ENCODE assay signal across 10 cellular contexts in genomic region chr2:197869501-197870111, GRCh38.
DNase-seq lines count a peak whose midpoint lies in the region; ATAC-seq and TF ChIP-seq lines count a peak whose summit lies in the region.
"Had no signal": no experiment of that assay in that cellular context is flagged by ENCODE, and none has a peak within 500 bp of the region (broad histone marks: within the 10 kb centered on the region; RNA-seq: fewer than 3 reads in every experiment).

No MANE protein-coding gene starts in this region.

- H3K4me3 ChIP-seq in GM23338 (no peak overlapping the region), SK-N-MC (no peak overlapping the region; the same call in 1 of the 2 replicates), uterus (no peak overlapping the region)
- H3K4me3 ChIP-seq in naive thymus-derived CD4-positive, alpha-beta T cell (ENCODE audit: low read length), result no peak overlapping the region
- H3K4me3 ChIP-seq: adrenal gland had no signal

- H3K27ac ChIP-seq in GM23338 (ENCODE audit: low read depth), result no peak overlapping the region
- 0 out of 2 replicates have a peak overlapping the region, but pooled peaks have one; percentile 22 for H3K27ac ChIP-seq in SK-N-MC
- peak overlapping the region; percentile 75 for H3K27ac ChIP-seq in naive thymus-derived CD4-positive, alpha-beta T cell (ENCODE audit: low read depth, low read length)
- no peak overlapping the region for H3K27ac ChIP-seq in uterus
- H3K27ac ChIP-seq: adrenal gland had no signal

- intact Hi-C loops in naive thymus-derived CD4-positive, alpha-beta T cell (cut with micrococcal nuclease), result loop anchor here (1.0 to 10.0 kb wide), 11 partner anchors 8 to 435 kb away; partner anchors contain the start of genes MARS2 (in 2 of the 2), PLCL1 (in 1 of the 2) and SF3B1 (in 1 of the 2)
- intact Hi-C loops in uterus (cut with DNase I; ENCODE audit: low total_unique reads), result no loop called here

- H3K4me1 ChIP-seq in GM23338 (ENCODE audit: insufficient read depth), result peaks cover 11% of the 10 kb centered on the region; the same call in 1 of the 2 replicates
- peaks cover 0 to 52% of the 10 kb centered on the region in 2 donors for H3K4me1 ChIP-seq in naive thymus-derived CD4-positive, alpha-beta T cell (ENCODE audit: control insufficient read depth in 2 of 2, insufficient read depth in 2 of 2, low read length in 2 of 2)
- H3K4me1 ChIP-seq in uterus, result no peaks in the 10 kb centered on the region
- H3K4me1 ChIP-seq: adrenal gland had no signal

- no peaks in the 10 kb centered on the region for H3K79me2 ChIP-seq in GM23338 (replicated peaks; ENCODE audit: insufficient read depth)

- H3K36me3 Mint-ChIP-seq in GM23338 (ENCODE audit: low read depth), result no peaks in the 10 kb centered on the region
- no peaks in the 10 kb centered on the region for H3K36me3 Mint-ChIP-seq in activated naive CD8-positive, alpha-beta T cell treated with anti-CD3 and anti-CD28 coated beads for 36 hours
- peaks cover 0 to 3% (median 0%) of the 10 kb centered on the region in 5 donors for H3K36me3 Mint-ChIP-seq in naive thymus-derived CD4-positive, alpha-beta T cell

- TF ChIP-seq CTCF in GM23338 (conservative IDR thresholded peaks at IDR 0.05; ENCODE audit: low read depth in 2 of 2) (no peak), uterus (IDR thresholded peaks at IDR 0.05) (no peak)

- no peaks in the 10 kb centered on the region for H3K27me3 Mint-ChIP-seq in GM23338 (ENCODE audit: insufficient read depth, low read depth, poor library complexity)
- no peaks in the 10 kb centered on the region for H3K27me3 Mint-ChIP-seq in activated naive CD8-positive, alpha-beta T cell treated with anti-CD3 and anti-CD28 coated beads for 36 hours
- no peaks in the 10 kb centered on the region for H3K27me3 Mint-ChIP-seq in naive thymus-derived CD4-positive, alpha-beta T cell

- no peak overlapping the region for H3K4me2 ChIP-seq in GM23338

- H3K4me1 Mint-ChIP-seq in GM23338, result peaks cover 15% of the 10 kb centered on the region
- peaks cover 24% of the 10 kb centered on the region for H3K4me1 Mint-ChIP-seq in activated naive CD8-positive, alpha-beta T cell treated with anti-CD3 and anti-CD28 coated beads for 36 hours
- H3K4me1 Mint-ChIP-seq in naive thymus-derived CD4-positive, alpha-beta T cell, result peaks cover 39 to 83% (median 81%) of the 10 kb centered on the region in 7 donors

- H2AFZ ChIP-seq in GM23338, result peak overlapping the region; percentile 5; the same call in 1 of the 2 replicates

- H3K9ac ChIP-seq in SK-N-MC (ENCODE audit: insufficient read length), result no peak overlapping the region

- POLR2A ChIA-PET in naive thymus-derived CD4-positive, alpha-beta T cell (lab: Charles Lee), result interaction anchor here (0.6 to 2.7 kb wide), 12 partner anchors 11 to 258 kb away, joined by 3 to 17 read pairs (median 4); partner anchors contain the start of gene PLCL1

- H3K36me3 ChIP-seq in GM23338 (ENCODE audit: insufficient read depth), result no peaks in the 10 kb centered on the region
- no peaks in the 10 kb centered on the region for H3K36me3 ChIP-seq in SK-N-MC (ENCODE audit: insufficient read depth, low read length)
- no peaks in the 10 kb centered on the region for H3K36me3 ChIP-seq in naive thymus-derived CD4-positive, alpha-beta T cell (ENCODE audit: control insufficient read depth in 2 of 3, insufficient read depth in 3 of 3, low read length in 3 of 3)
- H3K36me3 ChIP-seq in uterus, result no peaks in the 10 kb centered on the region
- H3K36me3 ChIP-seq: adrenal gland had no signal

- H3K27me3 ChIP-seq in GM23338 (ENCODE audit: insufficient read depth), result no peaks in the 10 kb centered on the region
- H3K27me3 ChIP-seq in naive thymus-derived CD4-positive, alpha-beta T cell (ENCODE audit: control insufficient read depth in 2 of 2, insufficient read depth in 2 of 2, low read length in 2 of 2), result no peaks in the 10 kb centered on the region
- H3K27me3 ChIP-seq in uterus, result no peaks in the 10 kb centered on the region
- H3K27me3 ChIP-seq: adrenal gland had no signal

- H3F3A ChIP-seq in GM23338 (replicated peaks; ENCODE audit: low read depth), result no peaks in the 10 kb centered on the region

- CTCF ChIA-PET in naive thymus-derived CD4-positive, alpha-beta T cell (lab: Charles Lee), result interaction anchor here (0.9 to 1.5 kb wide), 4 partner anchors 22 to 56 kb away, joined by 3 to 6 read pairs (median 4); no protein-coding TSS in a partner anchor

- H3K9me3 ChIP-seq in SK-N-MC (ENCODE audit: low read depth, low read length) (no peaks in the 10 kb centered on the region), uterus (no peaks in the 10 kb centered on the region)
- H3K9me3 ChIP-seq in naive thymus-derived CD4-positive, alpha-beta T cell (ENCODE audit: control insufficient read depth in 2 of 3, low read length in 3 of 3), result no peaks in the 10 kb centered on the region
- H3K9me3 ChIP-seq: adrenal gland had no signal

- H3K4me3 Mint-ChIP-seq in GM23338, result no peak overlapping the region
- peak overlapping the region; percentile 66 for H3K4me3 Mint-ChIP-seq in activated naive CD8-positive, alpha-beta T cell treated with anti-CD3 and anti-CD28 coated beads for 36 hours
- H3K4me3 Mint-ChIP-seq in naive thymus-derived CD4-positive, alpha-beta T cell, result peak overlapping the region; percentile 58 to 90 (median 78)

- DNase-seq in GM23338 (ENCODE audit: low spot score) (no peak), SK-N-MC (ENCODE audit: low read depth, low spot score) (no peak), uterus (no peak)
- DNase-seq in activated naive CD8-positive, alpha-beta T cell treated with anti-CD3 and anti-CD28 coated beads for 36 hours, result no peak
- peak in 7 of 9 donors; percentile 66 to 91 (median 84) for DNase-seq in naive thymus-derived CD4-positive, alpha-beta T cell
- DNase-seq: adrenal gland had no signal

- H4K20me1 ChIP-seq in GM23338 (replicated peaks; ENCODE audit: insufficient read depth), result no peaks in the 10 kb centered on the region

- TF ChIP-seq POLR2A in uterus (IDR thresholded peaks at IDR 0.05), result no peak

- H3K9me2 ChIP-seq in GM23338 (ENCODE audit: insufficient read depth), result no peaks in the 10 kb centered on the region

- no peak for ATAC-seq in GM23338
- peak; percentile 91 for ATAC-seq in naive thymus-derived CD4-positive, alpha-beta T cell
- ATAC-seq in GM19397 (IDR thresholded peaks at IDR 0.05; ENCODE audit: unreplicated experiment), result no peak
- no peak for ATAC-seq in GM21390 (IDR thresholded peaks at IDR 0.05; ENCODE audit: unreplicated experiment)
- no peak for ATAC-seq in HG02840 (IDR thresholded peaks at IDR 0.05; ENCODE audit: low FRiP score, unreplicated experiment)
- ATAC-seq: left lobe of liver had no signal

- no peak overlapping the region for H3K27ac Mint-ChIP-seq in GM23338
- H3K27ac Mint-ChIP-seq in activated naive CD8-positive, alpha-beta T cell treated with anti-CD3 and anti-CD28 coated beads for 36 hours, result peak overlapping the region; percentile 81
- H3K27ac Mint-ChIP-seq in naive thymus-derived CD4-positive, alpha-beta T cell, result peak overlapping the region; percentile 80 to 99 (median 96)

- H3K9me3 Mint-ChIP-seq in GM23338, result no peaks in the 10 kb centered on the region
- no peaks in the 10 kb centered on the region for H3K9me3 Mint-ChIP-seq in activated naive CD8-positive, alpha-beta T cell treated with anti-CD3 and anti-CD28 coated beads for 36 hours
- no peaks in the 10 kb centered on the region for H3K9me3 Mint-ChIP-seq in naive thymus-derived CD4-positive, alpha-beta T cell

TF ChIP-seq in GM23338, 12 proteins besides CTCF, POLR2A, EP300 and RAD21 (continues in another document):
- TF ChIP-seq CREB1 (CRISPR knock-in tag; IDR thresholded peaks at IDR 0.05; ENCODE audit: low read depth) (no peak), ETS1 (IDR thresholded peaks at IDR 0.05) (no peak), ZNF114 (CRISPR knock-in tag; IDR thresholded peaks at IDR 0.05) (no peak)

Comparison
In these comparisons a context has a peak if more than half of its experiments do, and no peak if none do; other contexts are left out.
1. DNase-seq: peak in naive thymus-derived CD4-positive, alpha-beta T cell (7 of 9); none in GM23338 (single experiment), SK-N-MC (single experiment), activated naive CD8-positive, alpha-beta T cell treated with anti-CD3 and anti-CD28 coated beads for 36 hours (single experiment) and uterus (0 of 2).
2. H3K27ac ChIP-seq: peak in SK-N-MC (single experiment) and naive thymus-derived CD4-positive, alpha-beta T cell (single experiment); none in GM23338 (single experiment) and uterus (0 of 2).